In genomic region chr3:101169516-101169915, GRCh38 we compare ENCODE assay signal across 26 cellular contexts.
"Had no signal": no experiment of that assay in that cellular context is flagged by ENCODE, and none has a peak within 500 bp of the region (broad histone marks: within the 10 kb centered on the region; RNA-seq: fewer than 3 reads in every experiment).

No MANE protein-coding gene starts in this region.

- ATAC-seq: esophagus mucosa; left colon; naive thymus-derived CD8-positive, alpha-beta T cell; pancreas; stimulated activated naive B cell treated with anti-CD40 and anti-IgM and Interleukin-4, amounts not matched to agents 10 μg/mL and 1 μg/mL and 100 μg/mL, for 72 hours; T-helper 17 cell; WTC11 had no signal

- H2AFZ ChIP-seq: hepatocyte had no signal

- H3K9me3 ChIP-seq: pancreas, prostate gland, testis had no signal

- H3K27ac ChIP-seq: hepatocyte, pancreas, prostate gland, testis had no signal

- DNase-seq: activated CD4-positive, alpha-beta T cell treated with anti-CD3 and anti-CD28 coated beads for 36 hours; activated CD4-positive, alpha-beta T cell treated with anti-CD3 and anti-CD28 coated beads, Interleukin-2, amount 50 U/mL, for 4 hours; activated gamma-delta T cell; activated naive CD4-positive, alpha-beta T cell treated with anti-CD3 and anti-CD28 coated beads, Interleukin-2, amount 10 ng/mL, durations not matched to agents 7 days and 5 days; activated T-cell treated with anti-CD3 and anti-CD28 coated beads for 4 hours; amygdala; caudate nucleus; cortex of kidney; left colon; mammary epithelial cell; naive thymus-derived CD8-positive, alpha-beta T cell; nucleus accumbens; pancreas; stimulated activated CD4-positive, alpha-beta T cell treated with anti-CD3 and anti-CD28 coated beads, Interleukin-15, amount 100 ng/mL, for 24 hours; stimulated activated CD4-positive, alpha-beta T cell treated with anti-CD3 and anti-CD28 coated beads, Interleukin-2, amount 100 ng/mL, for 24 hours; stimulated activated naive B cell treated with anti-CD40 and anti-IgM and Interleukin-4, amounts not matched to agents 10 μg/mL and 1 μg/mL and 100 μg/mL, for 72 hours; T-helper 17 cell; T1000; testis had no signal

- H3K27me3 ChIP-seq: hepatocyte, pancreas, testis had no signal

- H3K79me2 ChIP-seq: hepatocyte had no signal

- H3K4me3 ChIP-seq: hepatocyte, pancreas, prostate gland, testis had no signal

- FAIRE-seq: frontal cortex, keratinocyte, urothelium cell line had no signal

- H3K4me1 ChIP-seq: pancreas, prostate gland had no signal

- H3K36me3 ChIP-seq: pancreas, prostate gland had no signal

- H3K4me2 ChIP-seq: hepatocyte had no signal
